Comparison of ENCODE assay signal across 9 cellular contexts in the genomic region with DNA sequence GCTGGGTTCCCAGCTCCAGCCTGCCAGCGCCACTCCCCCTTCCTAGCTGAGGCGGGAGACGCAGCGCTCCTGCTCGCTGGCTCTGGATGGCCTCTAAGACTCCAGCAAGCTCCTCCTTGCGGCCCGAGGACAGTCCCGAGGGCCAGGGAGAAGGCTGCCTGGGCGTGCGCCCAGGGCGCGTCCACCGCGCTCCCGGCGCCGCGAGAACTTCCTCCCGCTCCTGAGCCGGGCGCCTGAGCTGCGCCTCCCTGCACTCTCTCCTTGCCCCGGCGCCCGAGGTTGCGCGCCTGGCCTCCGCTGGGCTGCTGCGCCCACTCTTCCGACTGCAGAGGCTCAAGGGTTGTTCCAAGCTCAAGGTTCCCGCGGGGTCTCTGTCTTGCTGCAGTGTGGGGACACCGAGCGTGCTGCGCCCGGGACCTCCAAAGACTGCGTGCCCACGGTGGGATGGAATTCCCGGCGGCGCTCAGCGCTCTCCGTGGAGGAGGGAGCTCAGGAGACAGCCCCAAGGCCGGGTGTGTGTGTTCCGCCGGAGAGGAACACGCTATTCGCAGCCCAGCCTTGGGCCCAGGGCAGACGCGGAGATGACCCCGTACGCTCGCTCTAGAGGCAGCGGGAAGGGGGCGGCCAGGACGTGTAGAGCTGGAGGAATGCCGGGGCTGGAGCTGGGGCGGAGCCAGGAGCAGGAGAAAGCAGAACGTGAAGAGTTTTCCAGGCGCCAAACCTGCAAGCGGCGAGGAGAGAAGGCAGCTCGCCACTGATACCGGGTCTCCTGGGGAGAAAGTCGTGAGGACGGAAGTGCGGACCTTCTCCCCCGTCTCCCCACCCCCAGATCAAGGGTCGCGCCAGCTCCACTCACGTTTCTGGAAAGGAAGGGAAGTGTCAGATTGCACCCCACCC. TPM values are rescaled to one million over a fixed set of nuclear protein-coding genes. Genes with fewer than 3 reads are reported as not detected.
A peak's percentile ranks its signal among the peaks of the same experiment; 100 is the strongest.
DNase-seq lines count a peak whose midpoint lies in the region; ATAC-seq, FAIRE-seq and TF ChIP-seq lines count a peak whose summit lies in the region.
"Had no signal": no experiment of that assay in that cellular context is flagged by ENCODE, and none has a peak within 500 bp of the region (broad histone marks: within the 10 kb centered on the region; RNA-seq: fewer than 3 reads in every experiment).

A gene with protein sequence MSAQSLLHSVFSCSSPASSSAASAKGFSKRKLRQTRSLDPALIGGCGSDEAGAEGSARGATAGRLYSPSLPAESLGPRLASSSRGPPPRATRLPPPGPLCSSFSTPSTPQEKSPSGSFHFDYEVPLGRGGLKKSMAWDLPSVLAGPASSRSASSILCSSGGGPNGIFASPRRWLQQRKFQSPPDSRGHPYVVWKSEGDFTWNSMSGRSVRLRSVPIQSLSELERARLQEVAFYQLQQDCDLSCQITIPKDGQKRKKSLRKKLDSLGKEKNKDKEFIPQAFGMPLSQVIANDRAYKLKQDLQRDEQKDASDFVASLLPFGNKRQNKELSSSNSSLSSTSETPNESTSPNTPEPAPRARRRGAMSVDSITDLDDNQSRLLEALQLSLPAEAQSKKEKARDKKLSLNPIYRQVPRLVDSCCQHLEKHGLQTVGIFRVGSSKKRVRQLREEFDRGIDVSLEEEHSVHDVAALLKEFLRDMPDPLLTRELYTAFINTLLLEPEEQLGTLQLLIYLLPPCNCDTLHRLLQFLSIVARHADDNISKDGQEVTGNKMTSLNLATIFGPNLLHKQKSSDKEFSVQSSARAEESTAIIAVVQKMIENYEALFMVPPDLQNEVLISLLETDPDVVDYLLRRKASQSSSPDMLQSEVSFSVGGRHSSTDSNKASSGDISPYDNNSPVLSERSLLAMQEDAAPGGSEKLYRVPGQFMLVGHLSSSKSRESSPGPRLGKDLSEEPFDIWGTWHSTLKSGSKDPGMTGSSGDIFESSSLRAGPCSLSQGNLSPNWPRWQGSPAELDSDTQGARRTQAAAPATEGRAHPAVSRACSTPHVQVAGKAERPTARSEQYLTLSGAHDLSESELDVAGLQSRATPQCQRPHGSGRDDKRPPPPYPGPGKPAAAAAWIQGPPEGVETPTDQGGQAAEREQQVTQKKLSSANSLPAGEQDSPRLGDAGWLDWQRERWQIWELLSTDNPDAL (N-terminal part only) (minus strand): TSS at position 777 of the 897 bp plus-strand sequence. CDS start 1,092 bp downstream, outside the sequence.

- no peaks in the 10 kb centered on the region for H3K9me2 ChIP-seq in GM23248 (ENCODE audit: insufficient read depth)

- WGBS in GM23248 (ENCODE audit: low coverage in 1 of 2, low lambda C conversion rate in 2 of 2, missing lambda C conversion rate in 2 of 2), 2 experiments = 0 to 1% methylated on average over 21 to 24 of the region's 71 CpGs

- H3K79me2 ChIP-seq in GM23248 (ENCODE audit: insufficient read depth) (no peaks in the 10 kb centered on the region), keratinocyte (ENCODE audit: control insufficient read depth, insufficient read depth, low read length) (no peaks in the 10 kb centered on the region)

- H3K27me3 ChIP-seq in GM23248 (replicated peaks; ENCODE audit: insufficient read depth) (peaks cover 23% of the 10 kb centered on the region), keratinocyte (ENCODE audit: control insufficient read depth, extremely low read depth, insufficient read depth, low read length) (peaks cover 35% of the 10 kb centered on the region)

- H3K4me2 ChIP-seq in GM23248 (ENCODE audit: unreplicated experiment) = peak within 1 kb of the TSS; percentile 71
- H3K4me2 ChIP-seq in keratinocyte (ENCODE audit: control insufficient read depth, extremely low read depth, insufficient read depth, low read depth, low read length) = peak within 1 kb of the TSS; percentile 58

- H3K36me3 ChIP-seq in GM23248 (ENCODE audit: low read depth) (no peaks in the 10 kb centered on the region), keratinocyte (ENCODE audit: control insufficient read depth in 2 of 2, extremely low read depth in 1 of 2, insufficient read depth in 2 of 2, low read length in 2 of 2) (no peaks in the 10 kb centered on the region)

- dilution Hi-C loops in keratinocyte (cut with MboI; ENCODE audit: extremely low pct_ligation_motif_present, low sequenced_read_pairs) = no loop called here

- H3K9me1 ChIP-seq in keratinocyte (ENCODE audit: control insufficient read depth, extremely low read depth, insufficient read depth, low read length) = no peaks in the 10 kb centered on the region

- no peak for TF ChIP-seq CTCF in astrocyte of the spinal cord (IDR thresholded peaks at IDR 0.05; ENCODE audit: low read depth, low read length)
- TF ChIP-seq CTCF in keratinocyte (optimal IDR thresholded peaks at IDR 0.05 in 1 of 3, IDR thresholded peaks at IDR 0.05 in 1 of 3, conservative IDR thresholded peaks at IDR 0.05 in 1 of 3; ENCODE audit: extremely low read depth in 1 of 3, insufficient read depth in 2 of 3, low read length in 3 of 3) = no peak

- H2AFZ ChIP-seq in GM23248 (peak within 1 kb of the TSS; percentile 71), keratinocyte (ENCODE audit: control insufficient read depth, low read length) (peak within 1 kb of the TSS; percentile 3)

- in situ Hi-C loops in GM23248 (cut with MboI) (no loop called here), astrocyte of the spinal cord (cut with HindIII; ENCODE audit: low sequenced_read_pairs) (no loop called here)

- H4K20me1 ChIP-seq in GM23248 (ENCODE audit: insufficient read depth) (no peaks in the 10 kb centered on the region), keratinocyte (ENCODE audit: control insufficient read depth, extremely low read depth, insufficient read depth, low read length) (no peaks in the 10 kb centered on the region)

- ATAC-seq in GM21447 (IDR thresholded peaks at IDR 0.05; ENCODE audit: unreplicated experiment) (no peak), GM19324 (IDR thresholded peaks at IDR 0.05; ENCODE audit: low FRiP score, unreplicated experiment) (no peak), GM19397 (IDR thresholded peaks at IDR 0.05; ENCODE audit: unreplicated experiment) (no peak)

- no peaks in the 10 kb centered on the region for H3K4me1 ChIP-seq in GM23248 (ENCODE audit: insufficient read depth)
- H3K4me1 ChIP-seq in keratinocyte (ENCODE audit: control insufficient read depth, extremely low read depth, insufficient read depth, low read length) = no peaks in the 10 kb centered on the region

- no peak within 1 kb of the TSS for H3K27ac ChIP-seq in GM23248
- no peak within 1 kb of the TSS for H3K27ac ChIP-seq in keratinocyte (ENCODE audit: control insufficient read depth, insufficient read depth, low read length)

- DNase-seq in 8988T = peak; percentile 16
- peak; percentile 57 for DNase-seq in GM23248
- DNase-seq in astrocyte of the spinal cord (ENCODE audit: low read depth, low spot score) = peak; percentile 46
- DNase-seq in keratinocyte (ENCODE audit: low read depth, low spot score) = no peak
- peak; percentile 30 for DNase-seq in stromal cell of bone marrow (ENCODE audit: low read depth)

- FAIRE-seq in keratinocyte (lab: Jason Lieb, UNC) = no peak
- FAIRE-seq: GM18507 had no signal

- H3K9ac ChIP-seq in GM23248 = no peak within 1 kb of the TSS
- no peak within 1 kb of the TSS for H3K9ac ChIP-seq in keratinocyte (ENCODE audit: control insufficient read depth, extremely low read depth, insufficient read depth, low read length)

- H3K4me3 ChIP-seq in GM23248 (peak within 1 kb of the TSS; percentile 65), astrocyte of the spinal cord (ENCODE audit: low read depth, low read length) (peak within 1 kb of the TSS; percentile 42), keratinocyte (ENCODE audit: control insufficient read depth in 2 of 3, extremely low read depth in 1 of 3, insufficient read depth in 2 of 3, low read depth in 1 of 3, low read length in 3 of 3) (peak within 1 kb of the TSS in 2 of 3 experiments; percentile 10 to 12)

- H3K9me3 ChIP-seq in GM23248 (ENCODE audit: low read depth) = no peaks in the 10 kb centered on the region
- no peaks in the 10 kb centered on the region for H3K9me3 ChIP-seq in keratinocyte (ENCODE audit: control insufficient read depth, low read depth, low read length)

- H3F3A ChIP-seq in GM23248 (ENCODE audit: insufficient read depth) = no peaks in the 10 kb centered on the region

RNA-seq across cellular contexts. Expression of the gene that starts here (rescaled TPM):
- total RNA-seq in GM23248 (2014; rRNA removed; shearing (Covaris generic)) = 0.54 TPM in 1 of 2 replicates, not detected in the other
- polyA plus RNA-seq in GM23248 (2016; fragmentation: Nextera tagmentation; extraction: Ambion mirVana) (0.08 TPM in 2 replicates), keratinocyte (0.01 to 0.10 TPM (median 0.05 TPM) in 3 replicates)
- not detected for polyA plus RNA-seq in keratinocyte (2011; ENCODE audit: low read depth)
- polyA plus RNA-seq in keratinocyte (2011; cell fraction: cytosol; rRNA removed) = 0.03 and 0.10 TPM in 2 replicates
- polyA plus RNA-seq in keratinocyte (2011; cell fraction: nucleus; rRNA removed) = 0.01 and 0.25 TPM in 2 replicates
- polyA plus RNA-seq in keratinocyte (2012; ENCODE audit: low replicate concordance) = 0.14 TPM in 1 of 2 replicates, not detected in the other
- not detected in 3 replicates for polyA minus RNA-seq in keratinocyte
- not detected for polyA minus RNA-seq in keratinocyte (2011; cell fraction: cytosol; rRNA and poly(A)+ RNA removed)
- polyA minus RNA-seq in keratinocyte (2011; cell fraction: nucleus; rRNA and poly(A)+ RNA removed) = not detected in 2 replicates

Comparison
In these comparisons a context has a peak if more than half of its experiments do, and no peak if none do; other contexts are left out.
1. Peak in DNase-seq, H3K4me3 ChIP-seq and H3K4me2 ChIP-seq in GM23248; RNA of the gene not detected or under 1 TPM.
2. H3K4me3 ChIP-seq: peak in every context shown above with its lines; median percentile 65 in GM23248; 42 in astrocyte of the spinal cord; 11 in keratinocyte.